21 cellular contexts compared by ENCODE assay signal in the genomic region with DNA sequence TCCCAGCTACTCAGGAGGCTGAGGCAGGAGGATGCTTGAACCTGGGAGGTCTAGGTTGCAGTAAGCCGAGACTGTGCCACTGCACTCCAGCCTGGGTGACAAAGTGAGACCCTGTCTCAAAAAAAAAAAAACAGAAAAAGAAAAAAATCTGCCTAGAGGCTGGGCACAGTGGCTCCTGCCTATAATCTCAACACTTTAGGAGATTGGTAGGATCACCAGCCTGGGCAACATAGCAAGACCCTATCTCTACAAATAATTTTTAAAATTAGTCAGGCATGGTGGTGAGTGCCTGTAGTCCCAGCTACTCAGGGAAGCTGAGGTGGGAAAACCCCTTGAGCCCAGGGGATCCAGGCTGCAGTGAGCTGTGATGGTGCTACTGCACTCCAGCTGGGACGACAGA. TPM values are rescaled to one million over a fixed set of nuclear protein-coding genes. Genes with fewer than 3 reads are reported as not detected.
DNase-seq lines count a peak whose midpoint lies in the region; ATAC-seq and TF ChIP-seq lines count a peak whose summit lies in the region.
"Had no signal": no experiment of that assay in that cellular context is flagged by ENCODE, and none has a peak within 500 bp of the region (broad histone marks: within the 10 kb centered on the region; RNA-seq: fewer than 3 reads in every experiment).

No MANE protein-coding gene starts in this region.

- no peaks in the 10 kb centered on the region for H3K27me3 ChIP-seq in heart right ventricle
- no peaks in the 10 kb centered on the region for H3K27me3 ChIP-seq in dorsolateral prefrontal cortex
- no peaks in the 10 kb centered on the region for H3K27me3 ChIP-seq in tibial nerve
- H3K27me3 ChIP-seq: SJSA1, upper lobe of left lung had no signal

- H3K36me3 Mint-ChIP-seq in nephron (ENCODE audit: low read depth) (no peaks in the 10 kb centered on the region), Calu3 (ENCODE audit: insufficient read depth, unreplicated experiment) (peaks cover 23% of the 10 kb centered on the region)
- H3K36me3 Mint-ChIP-seq: activated CD8-positive, alpha-beta memory T cell treated with anti-CD3 and anti-CD28 coated beads, Interleukin-2, amount 10 ng/mL, durations not matched to agents 7 days and 5 days; activated naive CD4-positive, alpha-beta T cell treated with anti-CD3 and anti-CD28 coated beads, Interleukin-2, amount 50 U/mL, for 72 hours; IgD-negative memory B cell had no signal

- H3K27me3 Mint-ChIP-seq in nephron (ENCODE audit: low read depth) = no peaks in the 10 kb centered on the region
- no peaks in the 10 kb centered on the region for H3K27me3 Mint-ChIP-seq in Calu3 (ENCODE audit: unreplicated experiment)
- H3K27me3 Mint-ChIP-seq: progenitor cell of endocrine pancreas had no signal

- peaks cover 68% of the 10 kb centered on the region for H3K4me1 Mint-ChIP-seq in nephron
- peaks cover 39% of the 10 kb centered on the region for H3K4me1 Mint-ChIP-seq in Calu3 (ENCODE audit: low read depth, unreplicated experiment)

- ATAC-seq in heart right ventricle (no peak), Right ventricle myocardium superior (ENCODE audit: poor library complexity) (no peak), GM21360 (IDR thresholded peaks at IDR 0.05; ENCODE audit: unreplicated experiment) (no peak)
- ATAC-seq: activated CD8-positive, alpha-beta memory T cell treated with anti-CD3 and anti-CD28 coated beads, Interleukin-2, amount 10 ng/mL, durations not matched to agents 7 days and 5 days; activated naive CD4-positive, alpha-beta T cell treated with anti-CD3 and anti-CD28 coated beads, Interleukin-2, amount 50 U/mL, for 72 hours; effector memory CD8-positive, alpha-beta T cell; PC-3 had no signal

- intact Hi-C loops in heart right ventricle (cut with DNase I) = loop anchor here in 1 of 10 donors (5.0 kb wide), 1 partner anchor 40 kb away; no protein-coding TSS in a partner anchor
- intact Hi-C loops in Right ventricle myocardium superior (cut with DNase I) = no loop called here
- intact Hi-C loops in dorsolateral prefrontal cortex (cut with DNase I) = loop anchor here in 1 of 2 donors (5.0 kb wide), 1 partner anchor 50 kb away; a partner anchor contains a TSS
- intact Hi-C loops in Calu3 (cut with micrococcal nuclease; ENCODE audit: unreplicated experiment) = no loop called here

- H3K27ac Mint-ChIP-seq in nephron = peak overlapping the region; percentile 65 to 98 (median 93)
- no peak overlapping the region for H3K27ac Mint-ChIP-seq in Calu3 (ENCODE audit: unreplicated experiment)
- H3K27ac Mint-ChIP-seq: activated CD4-positive, alpha-beta T cell treated with anti-CD3 and anti-CD28 coated beads, Interleukin-2, amount 10 ng/mL, durations not matched to agents 24 days and 14 days; activated CD8-positive, alpha-beta memory T cell treated with anti-CD3 and anti-CD28 coated beads, Interleukin-2, amount 10 ng/mL, durations not matched to agents 7 days and 5 days; activated naive CD4-positive, alpha-beta T cell treated with anti-CD3 and anti-CD28 coated beads, Interleukin-2, amount 50 U/mL, for 72 hours; activated T-helper 1 cell treated with anti-CD3 and anti-CD28 coated beads, Interleukin-12 subunit alpha, Interleukin-12 subunit beta, Interleukin-2, Interleukin-4 antibody, amounts not matched to agents 30 ng/mL and 10 ng/mL and 1 ng/mL, durations not matched to agents 14 hours and 24 hours and 36 hours had no signal

- H3K27ac ChIP-seq in heart right ventricle (peak overlapping the region in 9 of 10 donors; percentile 3 to 97 (median 93)), dorsolateral prefrontal cortex (peak overlapping the region in 58 of 59 donors; percentile 86 to 100 (median 99)), tibial nerve (peak overlapping the region; percentile 6 to 97 (median 85))
- H3K27ac ChIP-seq: SJSA1 had no signal

- no peaks in the 10 kb centered on the region for H3K9me3 ChIP-seq in heart right ventricle
- H3K9me3 ChIP-seq in tibial nerve = no peaks in the 10 kb centered on the region
- H3K9me3 ChIP-seq: SJSA1, upper lobe of left lung had no signal

- WGBS in heart right ventricle, 2 donors = 84 to 87% methylated on average over 2 of the region's 2 CpGs
- 91 to 92% methylated on average over 2 of the region's 2 CpGs for WGBS in tibial nerve, 2 donors

- TF ChIP-seq CTCF in heart right ventricle (IDR thresholded peaks at IDR 0.05) = no peak
- no peak for TF ChIP-seq CTCF in dorsolateral prefrontal cortex (IDR thresholded peaks at IDR 0.05 in 54 of 56, conservative IDR thresholded peaks at IDR 0.05 in 2 of 56; ENCODE audit: low read depth in 1 of 56, partially characterized antibody in 56 of 56)
- no peak for TF ChIP-seq CTCF in nephron (IDR thresholded peaks at IDR 0.05; ENCODE audit: unreplicated experiment in 3 of 3)
- TF ChIP-seq CTCF in tibial nerve (IDR thresholded peaks at IDR 0.05) = no peak
- no peak for TF ChIP-seq CTCF in Calu3 (IDR thresholded peaks at IDR 0.05; ENCODE audit: unreplicated experiment)

- TF ChIP-seq POLR2A in tibial nerve (IDR thresholded peaks at IDR 0.05) = no peak

- H3K4me1 ChIP-seq in heart right ventricle (peaks cover 41 to 100% (median 93%) of the 10 kb centered on the region in 9 donors), tibial nerve (peaks cover 4 to 99% (median 65%) of the 10 kb centered on the region in 4 donors)

- no peak for TF ChIP-seq EP300 in tibial nerve (IDR thresholded peaks at IDR 0.05)

- no peaks in the 10 kb centered on the region for H3K9me3 Mint-ChIP-seq in nephron
- H3K9me3 Mint-ChIP-seq in Calu3 (ENCODE audit: low read depth, unreplicated experiment) = no peaks in the 10 kb centered on the region
- H3K9me3 Mint-ChIP-seq: activated CD4-positive, alpha-beta T cell treated with anti-CD3 and anti-CD28 coated beads, Interleukin-2, amount 10 ng/mL, durations not matched to agents 24 days and 14 days; activated naive CD4-positive, alpha-beta T cell treated with anti-CD3 and anti-CD28 coated beads, Interleukin-2, amount 50 U/mL, for 72 hours; activated T-helper 1 cell treated with anti-CD3 and anti-CD28 coated beads, Interleukin-12 subunit alpha, Interleukin-12 subunit beta, Interleukin-2, Interleukin-4 antibody, amounts not matched to agents 30 ng/mL and 10 ng/mL and 1 ng/mL, durations not matched to agents 14 hours and 24 hours and 36 hours; effector memory CD8-positive, alpha-beta T cell; IgD-negative memory B cell had no signal

- H3K4me3 Mint-ChIP-seq in nephron (no peak overlapping the region), Calu3 (ENCODE audit: low read depth, unreplicated experiment) (no peak overlapping the region)
- H3K4me3 Mint-ChIP-seq: activated CD4-positive, alpha-beta T cell treated with anti-CD3 and anti-CD28 coated beads, Interleukin-2, amount 10 ng/mL, durations not matched to agents 24 days and 14 days; activated CD8-positive, alpha-beta memory T cell treated with anti-CD3 and anti-CD28 coated beads, Interleukin-2, amount 10 ng/mL, durations not matched to agents 7 days and 5 days; activated T-helper 1 cell treated with anti-CD3 and anti-CD28 coated beads, Interleukin-12 subunit alpha, Interleukin-12 subunit beta, Interleukin-2, Interleukin-4 antibody, amounts not matched to agents 30 ng/mL and 10 ng/mL and 1 ng/mL, durations not matched to agents 14 hours and 24 hours and 36 hours; effector memory CD8-positive, alpha-beta T cell had no signal

- no TSS peak for BruUV-seq in Calu3 (replicated peaks; lab: Mats Ljungman, UMichigan)

- H3K36me3 ChIP-seq in heart right ventricle (no peaks in the 10 kb centered on the region), tibial nerve (no peaks in the 10 kb centered on the region)
- H3K36me3 ChIP-seq: upper lobe of left lung had no signal

- no peak overlapping the region for H3K4me3 ChIP-seq in heart right ventricle
- no peak overlapping the region for H3K4me3 ChIP-seq in dorsolateral prefrontal cortex
- no peak overlapping the region for H3K4me3 ChIP-seq in tibial nerve
- H3K4me3 ChIP-seq: SJSA1, upper lobe of left lung had no signal

- CTCF ChIA-PET in Calu3 (lab: Charles Lee) = no interaction called here

- DNase-seq in heart right ventricle = no peak
- DNase-seq in Right ventricle myocardium superior = no peak
- DNase-seq in dorsolateral prefrontal cortex = no peak
- DNase-seq in tibial nerve (ENCODE audit: low spot score in 2 of 2) = no peak
- no peak for DNase-seq in NCI-H526 (lab: John Stamatoyannopoulos, UW)
- no peak for DNase-seq in Calu3
- DNase-seq: activated CD4-positive, alpha-beta T cell treated with anti-CD3 and anti-CD28 coated beads, Interleukin-2, amount 10 ng/mL, durations not matched to agents 24 days and 14 days; activated CD8-positive, alpha-beta memory T cell treated with anti-CD3 and anti-CD28 coated beads, Interleukin-2, amount 10 ng/mL, durations not matched to agents 7 days and 5 days; effector memory CD8-positive, alpha-beta T cell; NCI-H1105 treated with DMSO at 0.1 percent for 48 hours; PC-3; stimulated activated CD4-positive, alpha-beta T cell treated with anti-CD3 and anti-CD28 coated beads, Interleukin-4, amount 100 ng/mL, for 1 hour; stimulated activated naive CD4-positive, alpha-beta T cell; upper lobe of left lung had no signal

RNA-seq across cellular contexts. Expression of a gene that starts 17.7 kb away (rescaled TPM):
- total RNA-seq in heart right ventricle (10 to 100 TPM; 38.3 to 65.0 (median 47.2) TPM), Right ventricle myocardium superior (44.6 TPM), dorsolateral prefrontal cortex (100 to 1,000 TPM in 1 of 120 experiments, 10 to 100 TPM in 119; 17.3 to 105 (median 33.6) TPM), tibial nerve (10 to 100 TPM; 32.1 to 55.5 (median 38.8) TPM), Calu3 (2022) (30.9 and 34.7 TPM in 2 replicates)
- 10 to 100 TPM; 26.9 to 33.1 TPM for polyA plus RNA-seq in heart right ventricle
- total RNA-seq: activated CD8-positive, alpha-beta memory T cell treated with anti-CD3 and anti-CD28 coated beads, Interleukin-2, amount 10 ng/mL, durations not matched to agents 7 days and 5 days; activated T-helper 1 cell treated with anti-CD3 and anti-CD28 coated beads, Interleukin-12 subunit alpha, Interleukin-12 subunit beta, Interleukin-2, Interleukin-4 antibody, amounts not matched to agents 30 ng/mL and 10 ng/mL and 1 ng/mL, durations not matched to agents 14 hours and 24 hours and 36 hours had no signal
- polyA plus RNA-seq: IgD-negative memory B cell had no signal

RNA-seq across cellular contexts. Expression of a gene that starts 50.6 kb away (rescaled TPM):
- total RNA-seq in heart right ventricle (10 to 100 TPM; 56.2 to 81.2 (median 61.5) TPM), Right ventricle myocardium superior (73.7 TPM), dorsolateral prefrontal cortex (100 to 1,000 TPM in 1 of 120 experiments, 10 to 100 TPM in 119; 29.6 to 117 (median 50.6) TPM), tibial nerve (10 to 100 TPM; 42.3 to 66.0 (median 48.3) TPM), Calu3 (2022) (33.4 and 40.4 TPM in 2 replicates)
- 10 to 100 TPM; 17.5 to 21.7 TPM for polyA plus RNA-seq in heart right ventricle
